In the genomic region with DNA sequence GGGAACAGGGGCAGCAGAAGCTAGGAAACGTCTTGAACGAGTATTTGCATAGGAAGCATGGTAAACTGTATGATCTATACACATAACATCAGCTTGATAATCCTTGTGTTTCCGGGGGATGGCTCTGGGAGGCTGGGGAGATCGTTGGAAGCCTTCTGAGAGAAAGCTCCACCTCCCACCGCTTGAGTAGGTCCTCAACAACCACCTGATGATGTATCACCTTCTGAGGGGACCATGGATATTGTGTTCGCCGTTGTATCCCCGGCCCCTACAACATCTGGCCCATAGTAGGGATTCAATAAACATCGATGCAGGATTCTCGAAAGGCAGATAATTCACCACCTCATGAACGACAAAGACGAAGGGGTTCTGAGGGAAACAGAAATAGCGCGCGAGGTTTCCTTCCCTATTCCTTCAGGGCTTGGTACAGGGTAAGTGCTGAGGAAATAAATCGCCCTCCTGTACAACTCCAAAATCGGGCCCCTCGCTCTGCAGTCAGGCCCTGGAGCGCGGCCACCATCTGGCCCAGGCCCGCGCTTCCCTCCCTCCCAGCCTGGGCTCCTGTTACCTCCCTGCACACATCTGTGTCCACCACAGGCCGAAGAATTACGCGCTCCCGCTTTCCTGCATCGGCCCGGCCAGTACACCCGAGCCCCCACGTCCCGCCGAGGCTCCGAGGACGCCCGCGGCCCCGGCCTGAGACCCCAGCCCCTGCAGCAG, we compare ENCODE assay signal across 7 cellular contexts.
DNase-seq lines count a peak whose midpoint lies in the region; ATAC-seq, FAIRE-seq and TF ChIP-seq lines count a peak whose summit lies in the region.
"Not testable (repeated sequence)": the region's sequence is repeated elsewhere in the genome, so short reads cannot be mapped to it uniquely, and the experiment has no call there.

No MANE protein-coding gene starts in this region.

- H4K20me1 ChIP-seq in GM23338 (replicated peaks; ENCODE audit: insufficient read depth); astrocyte (ENCODE audit: insufficient read depth, low read length): not testable (repeated sequence)

- not testable (repeated sequence) for H3K79me2 ChIP-seq in GM23338 (replicated peaks; ENCODE audit: insufficient read depth); astrocyte (ENCODE audit: insufficient read depth, low read length)

- not testable (repeated sequence) for H3K9ac ChIP-seq in SK-N-MC (ENCODE audit: insufficient read length); astrocyte (ENCODE audit: low read length)

- H3K9me3 ChIP-seq in SK-N-MC (ENCODE audit: low read depth, low read length); astrocyte (ENCODE audit: insufficient read depth, low read depth, low read length); ovary: not testable (repeated sequence)

- WGBS in ovary, 3 donors: 3 to 30% methylated on average over 5 to 7 of the region's 37 CpGs; no CpG with 5 or more reads in 1 of the 3 donors

- H3K36me3 ChIP-seq in GM23338 (ENCODE audit: insufficient read depth); SK-N-MC (ENCODE audit: insufficient read depth, low read length); astrocyte (ENCODE audit: insufficient read depth, low read length); ovary: not testable (repeated sequence)

- H3K4me3 ChIP-seq in GM23338 (peak overlapping the region; percentile 52), SK-N-MC (peak overlapping the region; percentile 69), astrocyte (ENCODE audit: insufficient read depth, low read depth, low read length) (peak overlapping the region; percentile 23), ovary (peak overlapping the region; percentile 34)

- ATAC-seq in GM18873 (IDR thresholded peaks at IDR 0.05; ENCODE audit: low FRiP score, unreplicated experiment) (peak; percentile 24), GM23338 (peak; percentile 75), HG03159 (IDR thresholded peaks at IDR 0.05; ENCODE audit: unreplicated experiment) (peak; percentile 34), left cardiac atrium (peak; percentile 75 to 84)

- 0 out of 3 replicates have a peak overlapping the region, but pooled peaks have one; percentile 36 for H3K4me3 Mint-ChIP-seq in GM23338
- H3K4me3 Mint-ChIP-seq in astrocyte (ENCODE audit: unreplicated experiment): not testable (repeated sequence)

- not testable (repeated sequence) for H3K27ac Mint-ChIP-seq in GM23338; astrocyte (ENCODE audit: unreplicated experiment)

- DNase-seq in GM23338 (ENCODE audit: low spot score); SK-N-MC (ENCODE audit: low read depth, low spot score); astrocyte (ENCODE audit: low read depth); left cardiac atrium; ovary: not testable (repeated sequence)

- FAIRE-seq in astrocyte (lab: Jason Lieb, UNC): not testable (repeated sequence)

- H3K36me3 Mint-ChIP-seq in GM23338 (ENCODE audit: low read depth); astrocyte (ENCODE audit: low read depth, unreplicated experiment): not testable (repeated sequence)

- not testable (repeated sequence) for H3K4me1 Mint-ChIP-seq in GM23338; astrocyte (ENCODE audit: low read depth, unreplicated experiment)

- not testable (repeated sequence) for H3K9me2 ChIP-seq in GM23338 (ENCODE audit: insufficient read depth)

- not testable (repeated sequence) for TF ChIP-seq CTCF in GM23338 (conservative IDR thresholded peaks at IDR 0.05; ENCODE audit: low read depth in 2 of 2); astrocyte (IDR thresholded peaks at IDR 0.05; ENCODE audit: insufficient read depth, low read depth, low read length); ovary (IDR thresholded peaks at IDR 0.05)

- H2AFZ ChIP-seq in GM23338; astrocyte (ENCODE audit: low read depth, low read length): not testable (repeated sequence)

- not testable (repeated sequence) for H3K27me3 Mint-ChIP-seq in GM23338 (ENCODE audit: insufficient read depth, low read depth, poor library complexity)
- peaks cover 11% of the 10 kb centered on the region for H3K27me3 Mint-ChIP-seq in astrocyte (ENCODE audit: low read depth, unreplicated experiment)

- not testable (repeated sequence) for H3K27ac ChIP-seq in GM23338 (ENCODE audit: low read depth); SK-N-MC; astrocyte (ENCODE audit: low read depth, low read length); ovary

- not testable (repeated sequence) for H3K4me1 ChIP-seq in GM23338 (ENCODE audit: insufficient read depth); astrocyte (ENCODE audit: insufficient read depth, low read length); ovary (ENCODE audit: insufficient read depth)

- H3K4me2 ChIP-seq in GM23338: peak overlapping the region; percentile 75
- peak overlapping the region; percentile 73 for H3K4me2 ChIP-seq in astrocyte (ENCODE audit: low read length)

- TF ChIP-seq EP300 in ovary (IDR thresholded peaks at IDR 0.05): not testable (repeated sequence)

- H3K9me3 Mint-ChIP-seq in GM23338; astrocyte (ENCODE audit: unreplicated experiment): not testable (repeated sequence)

- intact Hi-C loops in left cardiac atrium (cut with DNase I); ovary (cut with DNase I): not testable (repeated sequence)

- TF ChIP-seq POLR2A in ovary (IDR thresholded peaks at IDR 0.05): not testable (repeated sequence)

- not testable (repeated sequence) for H3F3A ChIP-seq in GM23338 (replicated peaks; ENCODE audit: low read depth)

- H3K27me3 ChIP-seq in GM23338 (ENCODE audit: insufficient read depth): peaks cover 19% of the 10 kb centered on the region
- not testable (repeated sequence) for H3K27me3 ChIP-seq in astrocyte (ENCODE audit: insufficient read depth, low read length); ovary

Comparison
In these comparisons a context has a peak if more than half of its experiments do, and no peak if none do; other contexts are left out.
1. ATAC-seq: peak in every context shown above with its lines; median percentile 80 in left cardiac atrium; 75 in GM23338; 34 in HG03159; 24 in GM18873.